In genomic region chr12:108828774-108829173, GRCh38 we compare ENCODE assay signal across 11 cellular contexts. TPM values are rescaled to one million over a fixed set of nuclear protein-coding genes. Genes with fewer than 3 reads are reported as not detected.
A peak's percentile ranks its signal among the peaks of the same experiment; 100 is the strongest.
DNase-seq lines count a peak whose midpoint lies in the region; ATAC-seq, FAIRE-seq and TF ChIP-seq lines count a peak whose summit lies in the region.
"Had no signal": no experiment of that assay in that cellular context is flagged by ENCODE, and none has a peak within 500 bp of the region (broad histone marks: within the 10 kb centered on the region; RNA-seq: fewer than 3 reads in every experiment).

No MANE protein-coding gene starts in this region.

- SMC1A ChIA-PET in GM12878 (lab: Charles Lee; ENCODE audit: uncharacterized antibody, unreplicated experiment): interaction anchor here (0.6 to 6.3 kb wide), 3 partner anchors 21 to 49 kb away, joined by 3 to 52 read pairs (median 4); no protein-coding TSS in a partner anchor

- H3K79me2 ChIP-seq in GM12878 (ENCODE audit: control insufficient read depth, insufficient read depth, low read length) (peaks cover 42% of the 10 kb centered on the region), PC-3 (ENCODE audit: low read length) (peaks cover 60% of the 10 kb centered on the region)

- TF ChIP-seq RAD21 in GM12878 (IDR thresholded peaks at IDR 0.05; ENCODE audit: insufficient read depth, low read depth, low read length): no peak

- H3K4me1 ChIP-seq in GM12878 (ENCODE audit: control insufficient read depth, insufficient read depth, low read length): peaks cover 74% of the 10 kb centered on the region
- H3K4me1 ChIP-seq in suprapubic skin: peaks cover 72% of the 10 kb centered on the region
- H3K4me1 ChIP-seq in PC-3 (ENCODE audit: insufficient read depth, low read length): peaks cover 14% of the 10 kb centered on the region

- H3K27me3 ChIP-seq in GM12878 (replicated peaks in 1 of 2; ENCODE audit: control insufficient read depth in 2 of 2, insufficient read depth in 2 of 2, low read length in 1 of 2) (no peaks in the 10 kb centered on the region), suprapubic skin (no peaks in the 10 kb centered on the region), PC-3 (ENCODE audit: low read length) (no peaks in the 10 kb centered on the region)

- TF ChIP-seq POLR2A in GM12878 (IDR thresholded peaks at IDR 0.05; ENCODE audit: low read depth, low read length) (no peak), suprapubic skin (IDR thresholded peaks at IDR 0.05) (no peak)

- BruUV-seq in GM12878 (replicated peaks; lab: Mats Ljungman, UMichigan) (no TSS peak), PC-3 (replicated peaks; lab: Mats Ljungman, UMichigan) (no TSS peak)

- H3F3A ChIP-seq in PC-3 (ENCODE audit: low read length, unreplicated experiment): no peaks in the 10 kb centered on the region

- TF ChIP-seq CTCF in GM12878 (IDR thresholded peaks at IDR 0.05 in 2 of 3, conservative IDR thresholded peaks at IDR 0.05 in 1 of 3; ENCODE audit: control insufficient read depth in 2 of 3, extremely low read depth in 1 of 3, insufficient read depth in 1 of 3, low read depth in 3 of 3, low read length in 3 of 3): no peak
- TF ChIP-seq CTCF in suprapubic skin (IDR thresholded peaks at IDR 0.05): no peak
- no peak for TF ChIP-seq CTCF in PC-3 (conservative IDR thresholded peaks at IDR 0.05; ENCODE audit: low read depth, low read length)

- H4K20me1 ChIP-seq in GM12878 (ENCODE audit: control insufficient read depth, insufficient read depth): no peaks in the 10 kb centered on the region
- H4K20me1 ChIP-seq in PC-3 (ENCODE audit: low read length): no peaks in the 10 kb centered on the region

- no peak overlapping the region for H3K4me2 ChIP-seq in GM12878 (ENCODE audit: control insufficient read depth, insufficient read depth)
- H3K4me2 ChIP-seq in PC-3 (ENCODE audit: low read length): no peak overlapping the region

- H3K36me3 ChIP-seq in GM12878 (ENCODE audit: control insufficient read depth in 2 of 2, insufficient read depth in 2 of 2, low read length in 1 of 2) (peaks cover 3 to 11% of the 10 kb centered on the region in 2 experiments; a peak in 3 of 4 replicates), suprapubic skin (peaks cover 24% of the 10 kb centered on the region), PC-3 (ENCODE audit: low read depth, low read length) (peaks cover 34% of the 10 kb centered on the region)

- H3K27ac ChIP-seq in GM12878 (ENCODE audit: control insufficient read depth, insufficient read depth): no peak overlapping the region
- peak overlapping the region; percentile 7 for H3K27ac ChIP-seq in suprapubic skin
- H3K27ac ChIP-seq in PC-3 (ENCODE audit: low read length): no peak overlapping the region

- POLR2A ChIA-PET in GM12878 (lab: Charles Lee): interaction anchor here (1.0 to 1.5 kb wide), 2 partner anchors 19 to 29 kb away, joined by 3 to 4 read pairs; no protein-coding TSS in a partner anchor
- POLR2A ChIA-PET in PC-3 (lab: Charles Lee; ENCODE audit: unreplicated experiment): no interaction called here

- TF ChIP-seq EP300 in GM12878 (IDR thresholded peaks at IDR 0.05; ENCODE audit: borderline replicate concordance in 1 of 2, control insufficient read depth in 1 of 2, low read depth in 2 of 2, low read length in 2 of 2) (no peak), suprapubic skin (IDR thresholded peaks at IDR 0.05) (no peak)

- 83% methylated on average over 10 of the region's 10 CpGs for WGBS in GM12878 (ENCODE audit: insufficient coverage, insufficient replicate concordance, low lambda C conversion rate, missing lambda C conversion rate)
- 70% methylated on average over 10 of the region's 10 CpGs for WGBS in suprapubic skin

- peak; percentile 13 for ATAC-seq in GM12878
- ATAC-seq in HG03097 (IDR thresholded peaks at IDR 0.05; ENCODE audit: low FRiP score, unreplicated experiment): no peak
- no peak for ATAC-seq in PC-3
- ATAC-seq: activated T-cell treated with anti-CD3 and anti-CD28 coated beads, Interleukin-2, amount 50 U/mL, for 72 hours had no signal

- in situ Hi-C loops in GM12878 (cut with MboI): no loop called here

- CTCF ChIA-PET in GM12878 (lab: Yijun Ruan, JAX): interaction anchor here (1.4 to 3.9 kb wide), 2 partner anchors 164 to 211 kb away, joined by 5 to 16 read pairs; no protein-coding TSS in a partner anchor
- CTCF ChIA-PET in PC-3 (lab: Charles Lee): no interaction called here

- no peak overlapping the region for H2AFZ ChIP-seq in GM12878 (ENCODE audit: control insufficient read depth, low read depth, low read length)
- no peak overlapping the region for H2AFZ ChIP-seq in PC-3 (ENCODE audit: low read length)

- H3K9me3 ChIP-seq in GM12878 (replicated peaks; ENCODE audit: control insufficient read depth, insufficient read depth, low read length) (no peaks in the 10 kb centered on the region), suprapubic skin (no peaks in the 10 kb centered on the region), PC-3 (ENCODE audit: low read length) (no peaks in the 10 kb centered on the region)

- intact Hi-C loops in GM12878 (cut with micrococcal nuclease; ENCODE audit: unreplicated experiment): loop anchor here (5.0 kb wide), 1 partner anchor 264 kb away; the partner anchor contains the start of gene ALKBH2
- intact Hi-C loops in PC-3 (cut with micrococcal nuclease): no loop called here

- H3K4me3 ChIP-seq in GM12878: no peak overlapping the region
- H3K4me3 ChIP-seq in suprapubic skin: no peak overlapping the region
- no peak overlapping the region for H3K4me3 ChIP-seq in PC-3 (ENCODE audit: low read length)

- H3K9ac ChIP-seq in GM12878 (ENCODE audit: control insufficient read depth, insufficient read depth, low read length) (no peak overlapping the region), PC-3 (ENCODE audit: low read length) (no peak overlapping the region)

- DNase-seq in HS-27A (ENCODE audit: low read depth) (peak; percentile 96), GM12878 (ENCODE audit: low read depth, low spot score) (no peak), iris pigment epithelial cell (ENCODE audit: low read depth) (peak; percentile 94), suprapubic skin (ENCODE audit: low spot score in 2 of 2) (no peak), NCI-H1436 (lab: John Stamatoyannopoulos, UW) (no peak), PC-3 (no peak)
- DNase-seq: activated T-cell treated with anti-CD3 and anti-CD28 coated beads, Interleukin-2, amount 50 U/mL, for 72 hours; NCI-H526 had no signal

- no peak for FAIRE-seq in GM12878 (lab: Jason Lieb, UNC)

- RAD21 ChIA-PET in GM12878 (lab: Charles Lee; ENCODE audit: unreplicated experiment): no interaction called here

- H3K9me2 ChIP-seq in PC-3 (replicated peaks; ENCODE audit: low read length): no peaks in the 10 kb centered on the region

TF ChIP-seq in GM12878, 131 proteins besides CTCF, POLR2A, EP300 and RAD21 (continues in another document):
- no peak for TF ChIP-seq CHD4 (IDR thresholded peaks at IDR 0.05)
- no peak for TF ChIP-seq HDAC6 (IDR thresholded peaks at IDR 0.05; ENCODE audit: unreplicated experiment)
- no peak for TF ChIP-seq GATAD2B (conservative IDR thresholded peaks at IDR 0.05; ENCODE audit: low read depth)
- TF ChIP-seq IKZF1 (conservative IDR thresholded peaks at IDR 0.05): peak; percentile 24; the same call in 1 of the 2 replicates

RNA-seq across cellular contexts. Expression of gene SSH1, which starts 28.6 kb away (rescaled TPM):
- total RNA-seq in GM12878 (2013; cell fraction: nucleolus; rRNA removed): 94.7 and 103 TPM in 2 replicates
- 7.1 and 7.2 TPM in 2 replicates for total RNA-seq in GM12878 (2014; rRNA removed)
- total RNA-seq in GM12878 (2014; rRNA removed; fragmentation: Illumina TruSeq; extraction: Trizol): 5.6 and 7.3 TPM in 2 replicates
- total RNA-seq in GM12878 (2021): 28.6 and 29.9 TPM in 2 replicates
- 5.3 TPM for polyA plus RNA-seq in GM12878 (2011; ENCODE audit: low read depth)
- 17.7 and 23.7 TPM in 2 replicates for polyA plus RNA-seq in GM12878 (2011; rRNA removed)
- polyA plus RNA-seq in GM12878 (2011; cell fraction: cytosol; rRNA removed): 20.9 and 21.1 TPM in 2 replicates
- polyA plus RNA-seq in GM12878 (2011; cell fraction: nucleus; rRNA removed): 27.3 and 35.4 TPM in 2 replicates
- 10.0 and 10.9 TPM in 2 replicates for polyA plus RNA-seq in GM12878 (2012)
- 10.6 and 10.8 TPM in 2 replicates for polyA plus RNA-seq in GM12878 (2014; fragmentation: Illumina TruSeq; extraction: Trizol)
- 1 to 10 TPM; 1.5 to 1.6 TPM for polyA plus RNA-seq in GM12878 (2014; fragmentation: Nextera tagmentation; extraction: Ambion mirVana)
- 11.8 and 12.4 TPM in 2 replicates for polyA plus RNA-seq in GM12878 (2014; rRNA removed)
- 10 to 100 TPM; 12.1 to 12.7 TPM for polyA plus RNA-seq in GM12878 (2016; fragmentation: Nextera tagmentation; extraction: Ambion mirVana)
- 33.6 and 36.7 TPM in 2 replicates for polyA minus RNA-seq in GM12878 (2011; rRNA and poly(A)+ RNA removed)
- 11.8 and 12.2 TPM in 2 replicates for polyA minus RNA-seq in GM12878 (2011; cell fraction: cytosol; rRNA and poly(A)+ RNA removed)
- 15.5 and 33.2 TPM in 2 replicates for polyA minus RNA-seq in GM12878 (2011; cell fraction: nucleus; rRNA and poly(A)+ RNA removed)
- total RNA-seq in suprapubic skin: 10 to 100 TPM; 11.2 to 26.0 (median 15.8) TPM
- 17.2 and 24.2 TPM in 2 replicates for total RNA-seq in PC-3 (2014; rRNA removed)

RNA-seq across cellular contexts. Expression of gene DAO, which starts 51.1 kb away (rescaled TPM):
- not detected in 2 replicates for total RNA-seq in GM12878 (2013; cell fraction: nucleolus; rRNA removed)
- not detected in 2 replicates for total RNA-seq in GM12878 (2014; rRNA removed)
- total RNA-seq in GM12878 (2014; rRNA removed; fragmentation: Illumina TruSeq; extraction: Trizol): not detected in 2 replicates
- not detected in 2 replicates for total RNA-seq in GM12878 (2021)
- not detected for polyA plus RNA-seq in GM12878 (2011; ENCODE audit: low read depth)
- polyA plus RNA-seq in GM12878 (2011; rRNA removed): 0.15 TPM in 1 of 2 replicates, not detected in the other
- not detected in 2 replicates for polyA plus RNA-seq in GM12878 (2011; cell fraction: cytosol; rRNA removed)
- 0.23 and 0.30 TPM in 2 replicates for polyA plus RNA-seq in GM12878 (2011; cell fraction: nucleus; rRNA removed)
- polyA plus RNA-seq in GM12878 (2012): not detected in 2 replicates
- polyA plus RNA-seq in GM12878 (2014; fragmentation: Illumina TruSeq; extraction: Trizol): not detected in 2 replicates
- not detected for polyA plus RNA-seq in GM12878 (2014; fragmentation: Nextera tagmentation; extraction: Ambion mirVana)
- polyA plus RNA-seq in GM12878 (2014; rRNA removed): not detected in 2 replicates
- polyA plus RNA-seq in GM12878 (2016; fragmentation: Nextera tagmentation; extraction: Ambion mirVana): not detected
- not detected in 2 replicates for polyA minus RNA-seq in GM12878 (2011; rRNA and poly(A)+ RNA removed)
- not detected in 2 replicates for polyA minus RNA-seq in GM12878 (2011; cell fraction: cytosol; rRNA and poly(A)+ RNA removed)
- polyA minus RNA-seq in GM12878 (2011; cell fraction: nucleus; rRNA and poly(A)+ RNA removed): not detected in 2 replicates
- total RNA-seq in suprapubic skin: not detected
- total RNA-seq in PC-3 (2014; rRNA removed): not detected in 2 replicates
- total RNA-seq: activated T-cell treated with anti-CD3 and anti-CD28 coated beads, Interleukin-2, amount 50 U/mL, for 72 hours; mucosa of gallbladder had no signal
- polyA plus RNA-seq: IgD-negative memory B cell had no signal

Comparison
In these comparisons a context has a peak if more than half of its experiments do, and no peak if none do; other contexts are left out.
1. DNase-seq: peak in HS-27A (single experiment) and iris pigment epithelial cell (single experiment); none in GM12878 (single experiment), suprapubic skin (0 of 2), NCI-H1436 (single experiment) and PC-3 (single experiment).